Comparison of ENCODE assay signal across 16 cellular contexts in the genomic region with DNA sequence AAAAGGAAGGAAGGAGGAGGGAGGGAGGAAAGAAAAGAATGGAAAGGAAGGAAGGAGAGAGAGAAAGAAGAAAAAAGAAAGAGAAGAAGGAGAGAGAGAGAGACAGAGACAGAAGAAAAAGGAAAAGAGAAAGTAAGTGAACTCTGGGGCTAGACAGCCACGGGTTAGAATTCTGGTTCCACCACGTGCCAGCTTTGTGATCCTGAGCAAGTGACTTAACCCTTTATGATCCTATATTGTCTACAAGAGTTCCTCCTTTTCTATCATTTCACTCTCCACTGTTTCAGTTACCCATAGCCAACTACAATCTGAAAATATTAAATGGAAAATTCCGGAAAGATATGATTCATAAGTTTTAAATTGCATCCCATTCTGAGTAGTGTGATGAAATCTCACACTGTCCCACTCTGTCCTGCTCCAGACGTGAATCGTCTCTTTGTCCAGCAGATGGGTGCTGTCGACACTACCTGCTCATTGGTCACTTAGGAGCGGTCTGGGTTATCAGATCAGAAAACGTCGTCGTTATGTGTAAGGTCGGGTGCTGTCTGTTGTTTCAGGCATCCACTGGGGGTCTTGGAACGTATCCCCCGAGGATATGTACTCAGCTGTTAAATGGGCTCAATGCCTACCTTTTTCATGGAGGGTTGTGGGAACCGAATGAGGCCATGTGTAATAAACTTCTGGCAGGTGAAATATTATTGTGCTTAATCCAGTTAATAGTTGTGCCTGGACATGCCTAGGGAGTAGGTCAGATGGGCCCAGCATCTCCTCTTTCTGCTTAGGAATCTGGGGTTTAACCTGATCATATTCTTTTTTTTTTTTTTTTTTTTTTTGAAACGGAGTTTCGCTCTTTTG. TPM values are rescaled to one million over a fixed set of nuclear protein-coding genes. Genes with fewer than 3 reads are reported as not detected.
DNase-seq lines count a peak whose midpoint lies in the region; ATAC-seq and TF ChIP-seq lines count a peak whose summit lies in the region.
"Had no signal": no experiment of that assay in that cellular context is flagged by ENCODE, and none has a peak within 500 bp of the region (broad histone marks: within the 10 kb centered on the region; RNA-seq: fewer than 3 reads in every experiment).

No MANE protein-coding gene starts in this region.

- H2AFZ ChIP-seq in ACC112 (ENCODE audit: low read length, unreplicated experiment) = peak overlapping the region; percentile 21

- H3K9me3 ChIP-seq in left lung = no peaks in the 10 kb centered on the region
- H3K9me3 ChIP-seq: spleen, tibial nerve had no signal

- H3K27ac ChIP-seq in ACC112 (ENCODE audit: low read depth, low read length) (peak overlapping the region; percentile 45; the same call in 1 of the 2 replicates), left lung (peak overlapping the region in 1 of 2 donors; percentile 37)
- H3K27ac ChIP-seq: spleen had no signal

- DNase-seq in OCI-M1 (lab: John Stamatoyannopoulos, UW) = peak; percentile 86
- peak; percentile 46 for DNase-seq in cerebellar cortex (ENCODE audit: low spot score)
- no peak for DNase-seq in left lung
- DNase-seq in NCI-H226 = no peak
- no peak for DNase-seq in NCI-H2029 (lab: John Stamatoyannopoulos, UW)
- DNase-seq: activated CD4-positive, CD25-positive, alpha-beta regulatory T cell treated with anti-CD3 and anti-CD28 coated beads, Interleukin-2, amount 50 U/mL, for 72 hours; activated T-cell treated with anti-CD3 and anti-CD28 coated beads, Interleukin-2, amount 50 U/mL, for 48 hours; foreskin fibroblast; islet precursor cell; NCI-H510A treated with DMSO at 0.1 percent for 48 hours; spleen had no signal

- H3K4me3 ChIP-seq in ACC112 (ENCODE audit: low read depth, low read length) = peak overlapping the region; percentile 41
- H3K4me3 ChIP-seq in left lung = no peak overlapping the region
- H3K4me3 ChIP-seq: spleen, tibial nerve had no signal

- intact Hi-C loops in left lung (cut with DNase I) = no loop called here

- no peaks in the 10 kb centered on the region for H3K27me3 ChIP-seq in ACC112 (ENCODE audit: insufficient read depth, low read length)
- no peaks in the 10 kb centered on the region for H3K27me3 ChIP-seq in left lung
- H3K27me3 ChIP-seq: spleen, tibial nerve had no signal

- H3K4me1 ChIP-seq in ACC112 (ENCODE audit: control insufficient read depth, insufficient read depth, low read length, unreplicated experiment) = peaks cover 57% of the 10 kb centered on the region
- H3K4me1 ChIP-seq in left lung = peaks cover 2 to 42% of the 10 kb centered on the region in 2 donors

- H3K79me2 ChIP-seq in ACC112 (ENCODE audit: control insufficient read depth, insufficient read depth, low read length, unreplicated experiment) = peaks cover 7% of the 10 kb centered on the region

- peak; percentile 14 for ATAC-seq in left lung
- no peak for ATAC-seq in GM21528 (IDR thresholded peaks at IDR 0.05; ENCODE audit: low FRiP score, unreplicated experiment)
- ATAC-seq in GM21717 (IDR thresholded peaks at IDR 0.05; ENCODE audit: unreplicated experiment) = no peak
- ATAC-seq: natural killer cell treated with Interleukin-12 subunit alpha and Interleukin-12 subunit beta and Interleukin-15 and Interleukin-18, amount 100 ng/mL, for 72 hours had no signal

- H3K36me3 ChIP-seq in ACC112 (ENCODE audit: insufficient read depth, low read length) (no peaks in the 10 kb centered on the region), left lung (no peaks in the 10 kb centered on the region)
- H3K36me3 ChIP-seq: spleen, tibial nerve had no signal

- TF ChIP-seq CTCF in left lung (IDR thresholded peaks at IDR 0.05) = no peak

RNA-seq across cellular contexts. Expression of gene TMEM51, which starts 19.1 kb away (rescaled TPM):
- total RNA-seq in left lung = 10 to 100 TPM; 17.9 TPM
- total RNA-seq: natural killer cell treated with Interleukin-12 subunit alpha and Interleukin-12 subunit beta and Interleukin-15 and Interleukin-18, amount 100 ng/mL, for 72 hours had no signal

Comparison
In these comparisons a context has a peak if more than half of its experiments do, and no peak if none do; other contexts are left out.
1. DNase-seq: peak in OCI-M1 (single experiment) and cerebellar cortex (single experiment); none in left lung (0 of 2), NCI-H226 (single experiment) and NCI-H2029 (single experiment).